In the genomic region with DNA sequence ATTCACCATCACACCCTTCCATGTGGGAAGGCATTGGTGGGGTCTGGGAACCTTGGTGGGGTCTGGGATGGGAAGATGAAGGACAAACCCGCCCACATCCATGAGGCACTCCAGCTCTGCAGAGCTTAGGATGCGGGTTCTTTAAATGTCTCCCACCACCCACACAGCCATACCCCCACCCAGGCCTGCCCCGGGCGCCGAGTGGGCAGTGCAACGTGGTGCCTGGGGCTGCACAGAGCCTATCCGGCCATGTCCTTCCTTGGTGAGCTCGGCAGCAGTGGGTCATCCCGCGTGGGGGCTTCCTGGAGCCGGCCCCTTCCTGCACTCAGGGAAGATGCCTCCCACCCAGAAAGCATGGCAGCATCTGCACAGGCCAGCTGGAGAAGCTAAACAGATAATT, we compare ENCODE assay signal across 29 cellular contexts.
"Had no signal": no experiment of that assay in that cellular context is flagged by ENCODE, and none has a peak within 500 bp of the region (broad histone marks: within the 10 kb centered on the region; RNA-seq: fewer than 3 reads in every experiment).

No MANE protein-coding gene starts in this region.

- FAIRE-seq: colon, endometrium had no signal

- H3K9me3 ChIP-seq: body of pancreas, gastrocnemius medialis had no signal

- H3K36me3 ChIP-seq: gastrocnemius medialis, WERI-Rb-1 had no signal

- ATAC-seq: activated CD4-positive, CD25-positive, alpha-beta regulatory T cell treated with anti-CD3 and anti-CD28 coated beads, Interleukin-2, amount 50 U/mL, for 24 hours; activated CD8-positive, alpha-beta T cell treated with anti-CD3 and anti-CD28 coated beads for 36 hours; activated T-cell treated with anti-CD3 and anti-CD28 coated beads, Interleukin-2, amount 50 U/mL, for 4 hours; activated T-helper 17 cell treated with anti-CD3 and anti-CD28 coated beads, Interleukin-2, amount 50 U/mL, for 72 hours; body of pancreas; esophagus mucosa; foreskin keratinocyte; gastrocnemius medialis; T-helper 17 cell had no signal

- H3K9me3 Mint-ChIP-seq: activated B cell treated with CpG ODN at 0.5 μM for 24 hours; activated CD8-positive, alpha-beta T cell treated with anti-CD3 and anti-CD28 coated beads for 36 hours; activated T-cell treated with anti-CD3 and anti-CD28 coated beads, Interleukin-2, amount 50 U/mL, for 4 hours; activated T-helper 17 cell treated with anti-CD3 and anti-CD28 coated beads, Interleukin-2, amount 50 U/mL, for 72 hours; T-helper 2 cell treated with Interferon-gamma antibody and Interleukin-4, amounts not matched to agents 5 μg/mL and 100 μg/mL, for 36 hours had no signal

- H3K27me3 Mint-ChIP-seq: activated CD8-positive, alpha-beta T cell treated with anti-CD3 and anti-CD28 coated beads for 36 hours; T-helper 17 cell had no signal

- H3K4me3 ChIP-seq: body of pancreas, gastrocnemius medialis had no signal

- H3K4me3 Mint-ChIP-seq: activated B cell treated with CpG ODN at 0.5 μM for 24 hours; activated CD8-positive, alpha-beta T cell treated with anti-CD3 and anti-CD28 coated beads for 36 hours; activated naive CD8-positive, alpha-beta T cell; activated T-cell treated with anti-CD3 and anti-CD28 coated beads, Interleukin-2, amount 50 U/mL, for 4 hours; activated T-helper 17 cell treated with anti-CD3 and anti-CD28 coated beads, Interleukin-2, amount 50 U/mL, for 72 hours; T-helper 17 cell; T-helper 2 cell treated with Interferon-gamma antibody and Interleukin-4, amounts not matched to agents 5 μg/mL and 100 μg/mL, for 36 hours had no signal

- H3K27ac ChIP-seq: body of pancreas, foreskin keratinocyte, gastrocnemius medialis, WERI-Rb-1 had no signal

- H3K4me1 Mint-ChIP-seq: activated B cell treated with CpG ODN at 0.5 μM for 24 hours, T-helper 17 cell had no signal

- H3K36me3 Mint-ChIP-seq: activated naive CD8-positive, alpha-beta T cell had no signal

- DNase-seq: activated B cell treated with CpG ODN at 0.5 μM for 24 hours; activated CD4-positive, alpha-beta T cell treated with anti-CD3 and anti-CD28 coated beads for 48 hours; activated CD4-positive, alpha-beta T cell treated with anti-CD3 and anti-CD28 coated beads, Interleukin-2, amount 50 U/mL, for 1 hour; activated CD4-positive, alpha-beta T cell treated with anti-CD3 and anti-CD28 coated beads, Interleukin-2, amount 50 U/mL, for 48 hours; activated CD8-positive, alpha-beta memory T cell treated with anti-CD3 and anti-CD28 coated beads for 24 hours; activated CD8-positive, alpha-beta T cell treated with anti-CD3 and anti-CD28 coated beads for 36 hours; activated effector memory CD4-positive, alpha-beta T cell treated with Interleukin-2 at 50 U/mL for 16 hours; activated gamma-delta T cell treated with Interleukin-2 at 50 U/mL for 16 hours; activated naive CD4-positive, alpha-beta T cell treated with anti-CD3 and anti-CD28 coated beads, Interleukin-2, amount 50 U/mL, for 16 hours; activated naive CD4-positive, alpha-beta T cell treated with Interleukin-2 at 50 U/mL for 16 hours; activated T-cell treated with anti-CD3 and anti-CD28 coated beads, Interleukin-2, amount 50 U/mL, for 4 hours; amniotic stem cell; anterior cingulate cortex; body of pancreas; caudate nucleus; effector CD8-positive, alpha-beta T cell; foreskin keratinocyte; gastrocnemius medialis; T-helper 1 cell; T-helper 17 cell; T1000; WERI-Rb-1 had no signal

- H3K27ac Mint-ChIP-seq: activated B cell treated with CpG ODN at 0.5 μM for 24 hours; activated CD8-positive, alpha-beta T cell treated with anti-CD3 and anti-CD28 coated beads for 36 hours; activated naive CD8-positive, alpha-beta T cell; activated T-helper 17 cell treated with anti-CD3 and anti-CD28 coated beads, Interleukin-2, amount 50 U/mL, for 72 hours; T-helper 17 cell; T-helper 2 cell treated with Interferon-gamma antibody and Interleukin-4, amounts not matched to agents 5 μg/mL and 100 μg/mL, for 36 hours had no signal

- H3K4me1 ChIP-seq: foreskin keratinocyte, gastrocnemius medialis had no signal

- H3K27me3 ChIP-seq: body of pancreas, foreskin keratinocyte had no signal
